In genomic region chr9:85773844-85774243, GRCh38 we compare ENCODE assay signal across 7 cellular contexts. TPM values are rescaled to one million over a fixed set of nuclear protein-coding genes. Genes with fewer than 3 reads are reported as not detected.
DNase-seq lines count a peak whose midpoint lies in the region; ATAC-seq, FAIRE-seq and TF ChIP-seq lines count a peak whose summit lies in the region.
"Not testable (repeated sequence)": the region's sequence is repeated elsewhere in the genome, so short reads cannot be mapped to it uniquely, and the experiment has no call there.

No MANE protein-coding gene starts in this region.

- H3K27ac Mint-ChIP-seq in memory B cell = not testable (repeated sequence)

- not testable (repeated sequence) for H3K4me1 ChIP-seq in Karpas-422 (ENCODE audit: low read length); OCI-LY3 (ENCODE audit: low read length)

- not testable (repeated sequence) for H3K36me3 Mint-ChIP-seq in memory B cell

- not testable (repeated sequence) for H3K9ac ChIP-seq in Karpas-422 (ENCODE audit: low read length); OCI-LY3 (ENCODE audit: low read length)

- DNase-seq in GM06990 (ENCODE audit: extremely low read depth, insufficient read length) (peak; percentile 13), GM13976 (ENCODE audit: low spot score) (peak; percentile 7), Karpas-422 (peak; percentile 63)
- DNase-seq in GM19239 (ENCODE audit: insufficient read length, low spot score); memory B cell (ENCODE audit: low spot score in 2 of 2): not testable (repeated sequence)

- in situ Hi-C loops in GM13976 (cut with MboI; ENCODE audit: low sequenced_read_pairs, unreplicated experiment) = not testable (repeated sequence)

- not testable (repeated sequence) for H3K79me2 ChIP-seq in Karpas-422 (ENCODE audit: low read length); OCI-LY3 (ENCODE audit: low read length)

- not testable (repeated sequence) for H3K27ac ChIP-seq in Karpas-422 (ENCODE audit: low read length); OCI-LY3 (ENCODE audit: low read length)

- not testable (repeated sequence) for H3K4me3 ChIP-seq in GM06990 (replicated peaks; ENCODE audit: low read depth, low read length); Karpas-422 (ENCODE audit: low read length)
- peak overlapping the region; percentile 53; the same call in 1 of the 2 replicates for H3K4me3 ChIP-seq in OCI-LY3 (ENCODE audit: low read length)

- not testable (repeated sequence) for H3K9me3 Mint-ChIP-seq in memory B cell

- peak; percentile 54 for ATAC-seq in GM21723 (IDR thresholded peaks at IDR 0.05; ENCODE audit: unreplicated experiment)
- ATAC-seq in memory B cell (ENCODE audit: low read depth) = peak; percentile 70

- peak overlapping the region; percentile 40 for H3K4me2 ChIP-seq in Karpas-422 (ENCODE audit: low read depth, low read length, poor library complexity, severe bottlenecking)
- H3K4me2 ChIP-seq in OCI-LY3 (ENCODE audit: low read length) = peak overlapping the region; percentile 28; the same call in 1 of the 2 replicates

- not testable (repeated sequence) for H3K4me1 Mint-ChIP-seq in memory B cell

- not testable (repeated sequence) for TF ChIP-seq CTCF in GM06990 (IDR thresholded peaks at IDR 0.05; ENCODE audit: insufficient read depth, low read length, poor library complexity, severe bottlenecking); GM13976 (IDR thresholded peaks at IDR 0.05; ENCODE audit: borderline replicate concordance, control extremely low read depth, extremely low read depth, insufficient read depth, missing control alignments); OCI-LY3 (IDR thresholded peaks at IDR 0.05; ENCODE audit: low read depth, low read length)

- H4K20me1 ChIP-seq in Karpas-422 (ENCODE audit: insufficient read depth, low read depth, low read length); OCI-LY3 (ENCODE audit: insufficient read depth, low read length): not testable (repeated sequence)

- not testable (repeated sequence) for H3K4me3 Mint-ChIP-seq in memory B cell

- not testable (repeated sequence) for H2AFZ ChIP-seq in Karpas-422 (ENCODE audit: low read length); OCI-LY3 (ENCODE audit: low read depth, low read length)

- H3K27me3 ChIP-seq in GM06990 (replicated peaks; ENCODE audit: control insufficient read depth, insufficient read depth, low read length); Karpas-422 (ENCODE audit: low read length); OCI-LY3 (ENCODE audit: low read depth, low read length): not testable (repeated sequence)

- H3K36me3 ChIP-seq in GM06990 (ENCODE audit: control insufficient read depth, insufficient read depth, low read length); Karpas-422 (ENCODE audit: insufficient read depth, low read length); OCI-LY3 (replicated peaks; ENCODE audit: low read depth, low read length): not testable (repeated sequence)

- H3K9me3 ChIP-seq in Karpas-422 (ENCODE audit: low read length); OCI-LY3 (ENCODE audit: insufficient read depth, low read length): not testable (repeated sequence)

- peak; percentile 76 for FAIRE-seq in GM19239 (lab: Jason Lieb, UNC)

- not testable (repeated sequence) for H3K9me2 ChIP-seq in Karpas-422 (replicated peaks; ENCODE audit: insufficient read depth, low read length)

- not testable (repeated sequence) for H3K27me3 Mint-ChIP-seq in memory B cell

RNA-seq across cellular contexts. Expression of gene AGTPBP1, which starts 32.1 kb away (rescaled TPM):
- total RNA-seq in Karpas-422 (2014; rRNA removed; shearing (Covaris generic); ENCODE audit: low replicate concordance) = 25.7 and 42.9 TPM in 2 replicates
